Comparison of ENCODE assay signal across 8 cellular contexts in genomic region chr10:63267414-63268138, GRCh38.
A peak's percentile ranks its signal among the peaks of the same experiment; 100 is the strongest.
DNase-seq lines count a peak whose midpoint lies in the region; TF ChIP-seq lines count a peak whose summit lies in the region.

No MANE protein-coding gene starts in this region.

- in situ Hi-C loops in astrocyte of the cerebellum (cut with HindIII; ENCODE audit: low sequenced_read_pairs) = no loop called here

- no peaks in the 10 kb centered on the region for H3K36me3 ChIP-seq in iPS-15b (ENCODE audit: control insufficient read depth, insufficient read depth, low read length)

- no peaks in the 10 kb centered on the region for H3K27me3 ChIP-seq in iPS-15b (ENCODE audit: control insufficient read depth, insufficient read depth, low read length)

- peak overlapping the region; percentile 97 for H3K9ac ChIP-seq in iPS-15b (ENCODE audit: low read depth, low read length)

- H3K4me1 ChIP-seq in iPS-15b (ENCODE audit: control insufficient read depth, insufficient read depth, low read length) = peaks cover 4% of the 10 kb centered on the region

- no peaks in the 10 kb centered on the region for H3K9me3 ChIP-seq in iPS-15b (ENCODE audit: control insufficient read depth, insufficient read depth, low read length)

- TF ChIP-seq CTCF in astrocyte of the cerebellum (IDR thresholded peaks at IDR 0.05; ENCODE audit: low read depth, low read length, missing control alignments) = no peak
- TF ChIP-seq CTCF in retinal pigment epithelial cell (conservative IDR thresholded peaks at IDR 0.05; ENCODE audit: low read depth, low read length) = no peak

- peak overlapping the region; percentile 81 for H3K4me3 ChIP-seq in GM08714 (ENCODE audit: low read length)
- H3K4me3 ChIP-seq in astrocyte of the cerebellum (ENCODE audit: low read depth, low read length) = peak overlapping the region; percentile 72
- H3K4me3 ChIP-seq in iPS-15b (ENCODE audit: low read depth, low read length) = peak overlapping the region; percentile 86
- peak overlapping the region; percentile 84 for H3K4me3 ChIP-seq in retinal pigment epithelial cell (ENCODE audit: low read length)

- DNase-seq in AG08395 (ENCODE audit: low spot score) = peak; percentile 49
- DNase-seq in NCI-H226 = peak; percentile 72
- DNase-seq in astrocyte of the cerebellum (ENCODE audit: low read depth) = peak; percentile 66
- peak; percentile 42 for DNase-seq in retinal pigment epithelial cell (ENCODE audit: low read depth)
- no peak for DNase-seq in cortex of kidney (lab: John Stamatoyannopoulos, UW)
- DNase-seq in NCI-H1436 (lab: John Stamatoyannopoulos, UW) = no peak

Comparison
In these comparisons a context has a peak if more than half of its experiments do, and no peak if none do; other contexts are left out.
1. DNase-seq: peak in AG08395 (single experiment), NCI-H226 (single experiment), astrocyte of the cerebellum (single experiment) and retinal pigment epithelial cell (single experiment); none in cortex of kidney (single experiment) and NCI-H1436 (single experiment).
2. Peak in every context shown above with its lines, with median percentiles within 50 percentile points of each other: H3K4me3 ChIP-seq.